In genomic region chr7:158389514-158390425, GRCh38 we compare ENCODE assay signal across 21 cellular contexts.
"Had no signal": no experiment of that assay in that cellular context is flagged by ENCODE, and none has a peak within 500 bp of the region (broad histone marks: within the 10 kb centered on the region; RNA-seq: fewer than 3 reads in every experiment).

No MANE protein-coding gene starts in this region.

- H3K27ac ChIP-seq: HL-60, KMS-11, RWPE1 had no signal

- H3K4me3 Mint-ChIP-seq: IgD-negative memory B cell had no signal

- H3K4me3 ChIP-seq: K562 had no signal

- H3K36me3 Mint-ChIP-seq: IgD-negative memory B cell had no signal

- ATAC-seq: K562 had no signal

- DNase-seq: Kasumi-1, MM.1S, NCI-H1092 treated with DMSO at 0.1 percent for 48 hours, NCI-H1436, NCI-H187, NCI-H2029, NCI-H2081 treated with DMSO at 0.1 percent for 48 hours, NCI-H2171, NCI-H226, NCI-H446, NCI-H510A, NCI-H524 treated with DMSO at 0.1 percent for 48 hours, NCI-H69, NCI-H774, SHP77, SK-N-SH had no signal

- H3K9me3 Mint-ChIP-seq: IgD-negative memory B cell had no signal

- H3K4me2 ChIP-seq: KMS-11, SK-N-SH had no signal

- H3K9ac ChIP-seq: KMS-11, SK-N-SH had no signal

- H3K27me3 Mint-ChIP-seq: IgD-negative memory B cell had no signal

- H3K27ac Mint-ChIP-seq: IgD-negative memory B cell had no signal

- H3K9me2 ChIP-seq: SK-N-SH had no signal
